Comparison of ENCODE assay signal across 26 cellular contexts in genomic region chr10:123269017-123269552, GRCh38.
DNase-seq lines count a peak whose midpoint lies in the region; ATAC-seq, FAIRE-seq and TF ChIP-seq lines count a peak whose summit lies in the region.
"Had no signal": no experiment of that assay in that cellular context is flagged by ENCODE, and none has a peak within 500 bp of the region (broad histone marks: within the 10 kb centered on the region; RNA-seq: fewer than 3 reads in every experiment).

No MANE protein-coding gene starts in this region.

- H3K27me3 ChIP-seq in GM23338 (ENCODE audit: insufficient read depth), result no peaks in the 10 kb centered on the region
- H3K27me3 ChIP-seq: MG63 had no signal

- FAIRE-seq in GM19239 (lab: Jason Lieb, UNC), result no peak
- FAIRE-seq: GM12891, HepG2, K562 had no signal

- no peak overlapping the region for H3K27ac Mint-ChIP-seq in GM23338
- H3K27ac Mint-ChIP-seq: CD8-positive, alpha-beta memory T cell; T-helper 2 cell treated with Interferon-gamma antibody and Interleukin-4, amounts not matched to agents 5 μg/mL and 100 μg/mL, for 36 hours had no signal

- H3K36me3 ChIP-seq in GM23338 (ENCODE audit: insufficient read depth), result no peaks in the 10 kb centered on the region
- H3K36me3 ChIP-seq: HAP-1, MG63 had no signal

- H3K9me3 Mint-ChIP-seq in GM23338, result no peaks in the 10 kb centered on the region
- H3K9me3 Mint-ChIP-seq: CD8-positive, alpha-beta memory T cell; T-helper 2 cell treated with Interferon-gamma antibody and Interleukin-4, amounts not matched to agents 5 μg/mL and 100 μg/mL, for 36 hours had no signal

- no peak for TF ChIP-seq CTCF in GM23338 (conservative IDR thresholded peaks at IDR 0.05; ENCODE audit: low read depth in 2 of 2)

- H3K4me3 ChIP-seq in GM23338, result no peak overlapping the region
- H3K4me3 ChIP-seq: GM23248, HAP-1, K562, MG63 had no signal

- H4K20me1 ChIP-seq in GM23338 (replicated peaks; ENCODE audit: insufficient read depth), result no peaks in the 10 kb centered on the region

- no peak for ATAC-seq in GM23338
- ATAC-seq: HepG2, K562, Panc1, SK-N-SH treated with all-trans-retinoic acid at 6 μM for 48 hours had no signal

- peaks cover 9% of the 10 kb centered on the region for H3K4me1 ChIP-seq in GM23338 (ENCODE audit: insufficient read depth)
- H3K4me1 ChIP-seq: HAP-1 had no signal

- no peak overlapping the region for H3K4me2 ChIP-seq in GM23338

- H3K27ac ChIP-seq in GM23338 (ENCODE audit: low read depth), result no peak overlapping the region
- H3K27ac ChIP-seq: 22Rv1, C4-2B, GM23248, HL-60 had no signal

- DNase-seq in DMS53 (lab: John Stamatoyannopoulos, UW), result peak; percentile 8
- DNase-seq in DMS53 treated with DMSO at 0.1 percent for 48 hours (lab: John Stamatoyannopoulos, UW; ENCODE audit: unreplicated experiment), result no peak
- peak; percentile 35 for DNase-seq in DMS79 (lab: John Stamatoyannopoulos, UW)
- peak; percentile 58 for DNase-seq in NCI-H2029 treated with DMSO at 0.1 percent for 48 hours (lab: John Stamatoyannopoulos, UW)
- peak; percentile 25 for DNase-seq in islet precursor cell
- DNase-seq in DMS114 treated with DMSO at 0.1 percent for 48 hours (lab: John Stamatoyannopoulos, UW; ENCODE audit: unreplicated experiment), result no peak
- no peak for DNase-seq in GM23338 (ENCODE audit: low spot score)
- no peak for DNase-seq in GM19239 (ENCODE audit: insufficient read length, low spot score)
- DNase-seq: Calu3; CD8-positive, alpha-beta memory T cell; GM23248; MG63; NCI-H187; NCI-H2171 treated with DMSO at 0.1 percent for 48 hours; NCI-H446 treated with DMSO at 0.1 percent for 48 hours; NCI-H748 treated with DMSO at 0.1 percent for 48 hours had no signal

- H2AFZ ChIP-seq in GM23338, result no peak overlapping the region
- H2AFZ ChIP-seq: GM23248 had no signal

- H3K9me2 ChIP-seq in GM23338 (ENCODE audit: insufficient read depth), result peaks cover 9% of the 10 kb centered on the region; the same call in 1 of the 2 replicates

- H3F3A ChIP-seq in GM23338 (replicated peaks; ENCODE audit: low read depth), result no peaks in the 10 kb centered on the region

- no peaks in the 10 kb centered on the region for H3K36me3 Mint-ChIP-seq in GM23338 (ENCODE audit: low read depth)

- peaks cover under 1% of the 10 kb centered on the region; the same call in 2 of the 3 replicates for H3K4me1 Mint-ChIP-seq in GM23338

- no peaks in the 10 kb centered on the region for H3K79me2 ChIP-seq in GM23338 (replicated peaks; ENCODE audit: insufficient read depth)

- no peak overlapping the region for H3K4me3 Mint-ChIP-seq in GM23338
- H3K4me3 Mint-ChIP-seq: CD8-positive, alpha-beta memory T cell; T-helper 2 cell treated with Interferon-gamma antibody and Interleukin-4, amounts not matched to agents 5 μg/mL and 100 μg/mL, for 36 hours had no signal

- no peaks in the 10 kb centered on the region for H3K27me3 Mint-ChIP-seq in GM23338 (ENCODE audit: insufficient read depth, low read depth, poor library complexity)

TF ChIP-seq in GM23338, 12 proteins besides CTCF, POLR2A, EP300 and RAD21:
- TF ChIP-seq REST (IDR thresholded peaks at IDR 0.05; ENCODE audit: unreplicated experiment) (no peak), ZNF331 (CRISPR knock-in tag; IDR thresholded peaks at IDR 0.05; ENCODE audit: low read depth) (no peak), ZNF114 (CRISPR knock-in tag; IDR thresholded peaks at IDR 0.05) (no peak), NANOG (IDR thresholded peaks at IDR 0.05; ENCODE audit: borderline replicate concordance) (no peak), EZH2phosphoT487 (IDR thresholded peaks at IDR 0.05; ENCODE audit: unreplicated experiment) (no peak), CREB1 (CRISPR knock-in tag; IDR thresholded peaks at IDR 0.05; ENCODE audit: low read depth) (no peak), STAT1 (IDR thresholded peaks at IDR 0.05; ENCODE audit: unreplicated experiment) (no peak), EZH2 (IDR thresholded peaks at IDR 0.05; ENCODE audit: low read depth, unreplicated experiment) (no peak), JUNB (IDR thresholded peaks at IDR 0.05; ENCODE audit: unreplicated experiment) (no peak), ZNF462 (CRISPR knock-in tag; IDR thresholded peaks at IDR 0.05) (no peak), POLR2AphosphoS5 (IDR thresholded peaks at IDR 0.05; ENCODE audit: low read depth) (no peak)
TF ChIP-seq in GM23338: peak in this region for 0.

Comparison
In these comparisons a context has a peak if more than half of its experiments do, and no peak if none do; other contexts are left out.
1. DNase-seq: peak in DMS53 (single experiment), DMS79 (single experiment), NCI-H2029 treated with DMSO at 0.1 percent for 48 hours (single experiment) and islet precursor cell (single experiment); none in DMS53 treated with DMSO at 0.1 percent for 48 hours (single experiment), DMS114 treated with DMSO at 0.1 percent for 48 hours (single experiment), GM23338 (single experiment) and GM19239 (single experiment).